14 cellular contexts compared by ENCODE assay signal in the genomic region with DNA sequence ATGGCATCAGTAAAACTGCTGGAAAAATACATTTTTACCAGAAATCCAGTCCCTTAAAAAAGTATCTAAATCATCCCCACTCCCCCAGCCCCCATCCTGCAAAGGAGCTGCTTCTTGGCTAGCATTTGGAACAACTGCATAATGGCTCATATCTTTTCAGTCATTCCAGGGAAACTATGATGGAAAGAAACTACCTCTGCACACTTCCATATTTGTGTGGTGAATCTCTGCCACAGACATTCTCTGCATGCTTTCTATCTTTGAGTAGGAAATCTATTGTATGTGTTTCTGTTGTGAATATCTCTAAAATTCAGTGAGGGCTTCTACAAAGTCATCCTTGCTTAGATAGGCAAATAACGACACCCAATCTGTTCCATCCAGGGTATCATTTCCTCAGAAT.
DNase-seq lines count a peak whose midpoint lies in the region; TF ChIP-seq lines count a peak whose summit lies in the region.
"Had no signal": no experiment of that assay in that cellular context is flagged by ENCODE, and none has a peak within 500 bp of the region (broad histone marks: within the 10 kb centered on the region; RNA-seq: fewer than 3 reads in every experiment).

No MANE protein-coding gene starts in this region.

- in situ Hi-C loops in astrocyte of the spinal cord (cut with HindIII; ENCODE audit: low sequenced_read_pairs): no loop called here

- intact Hi-C loops in head of caudate nucleus (cut with DNase I): no loop called here

- H3K4me3 ChIP-seq in astrocyte of the spinal cord (ENCODE audit: low read depth, low read length) (no peak overlapping the region), WERI-Rb-1 (ENCODE audit: low read depth, low read length) (no peak overlapping the region)
- H3K4me3 ChIP-seq: PC-9 had no signal

- peak; percentile 74 for DNase-seq in EH (ENCODE audit: low read depth)
- DNase-seq in NCI-H226: peak; percentile 56
- DNase-seq in astrocyte of the spinal cord (ENCODE audit: low read depth, low spot score): peak; percentile 43
- peak; percentile 28 for DNase-seq in kidney tubule cell (ENCODE audit: low spot score)
- DNase-seq in head of caudate nucleus: no peak
- no peak for DNase-seq in dedifferentiated amniotic fluid mesenchymal stem cell (ENCODE audit: extremely low spot score)
- DNase-seq in WERI-Rb-1: no peak
- DNase-seq in cerebellar cortex (ENCODE audit: low spot score): no peak
- DNase-seq: CD4-positive, alpha-beta memory T cell; DND-41; NCI-H1092; NCI-H187; NCI-H446; PC-9 had no signal

- H3K9me3 ChIP-seq in WERI-Rb-1 (ENCODE audit: severe bottlenecking): no peaks in the 10 kb centered on the region

- TF ChIP-seq CTCF in astrocyte of the spinal cord (IDR thresholded peaks at IDR 0.05; ENCODE audit: low read depth, low read length): no peak
- TF ChIP-seq CTCF in WERI-Rb-1 (IDR thresholded peaks at IDR 0.05; ENCODE audit: low read depth, low read length): no peak

- H3K27ac ChIP-seq in WERI-Rb-1: no peak overlapping the region
- H3K27ac ChIP-seq: PC-9 had no signal

- H3K27me3 ChIP-seq in WERI-Rb-1 (ENCODE audit: insufficient read depth, low read depth, severe bottlenecking): no peaks in the 10 kb centered on the region

- H3K36me3 ChIP-seq in WERI-Rb-1: no peaks in the 10 kb centered on the region

Comparison
In these comparisons a context has a peak if more than half of its experiments do, and no peak if none do; other contexts are left out.
1. DNase-seq: peak in EH (single experiment), NCI-H226 (single experiment), astrocyte of the spinal cord (single experiment) and kidney tubule cell (single experiment); none in head of caudate nucleus (0 of 42), dedifferentiated amniotic fluid mesenchymal stem cell (single experiment), WERI-Rb-1 (single experiment) and cerebellar cortex (single experiment).